In genomic region chr17:58692239-58693055, GRCh38 we compare ENCODE assay signal across 8 cellular contexts. TPM values are rescaled to one million over a fixed set of nuclear protein-coding genes. Genes with fewer than 3 reads are reported as not detected.
A peak's percentile ranks its signal among the peaks of the same experiment; 100 is the strongest.
DNase-seq lines count a peak whose midpoint lies in the region; ATAC-seq lines count a peak whose summit lies in the region.

RAD51C (plus strand) TSS chr17:58692602; CDS start chr17:58692644, 42 bp downstream.

- H3K4me1 ChIP-seq in endocrine pancreas (ENCODE audit: control insufficient read depth, insufficient read depth, low read length) (peaks cover 8% of the 10 kb centered on the region), mesendoderm (ENCODE audit: control insufficient read depth, low read depth, low read length) (no peaks in the 10 kb centered on the region)

- CTCF ChIA-PET in activated CD8-positive, alpha-beta memory T cell treated with anti-CD3 and anti-CD28 coated beads, Interleukin-2, amount 10 ng/mL, durations not matched to agents 7 days and 5 days (lab: Charles Lee) = interaction anchor here (0.9 to 1.4 kb wide), 6 partner anchors 10 to 313 kb away, joined by 3 to 9 read pairs (median 4); no protein-coding TSS in a partner anchor

- peaks cover 23% of the 10 kb centered on the region for H3K36me3 Mint-ChIP-seq in activated CD8-positive, alpha-beta memory T cell treated with anti-CD3 and anti-CD28 coated beads, Interleukin-2, amount 10 ng/mL, durations not matched to agents 7 days and 5 days

- H3K23ac ChIP-seq in mesendoderm (ENCODE audit: low read length) = no peak within 1 kb of the TSS

- no peak within 1 kb of the TSS for H2BK120ac ChIP-seq in mesendoderm (ENCODE audit: low read depth, low read length)

- H2BK15ac ChIP-seq in mesendoderm (replicated peaks; ENCODE audit: low read depth) = no peak within 1 kb of the TSS

- H3K27me3 Mint-ChIP-seq in activated CD8-positive, alpha-beta memory T cell treated with anti-CD3 and anti-CD28 coated beads, Interleukin-2, amount 10 ng/mL, durations not matched to agents 7 days and 5 days = no peaks in the 10 kb centered on the region

- H3K9me3 Mint-ChIP-seq in activated CD8-positive, alpha-beta memory T cell treated with anti-CD3 and anti-CD28 coated beads, Interleukin-2, amount 10 ng/mL, durations not matched to agents 7 days and 5 days (ENCODE audit: low read depth) = no peaks in the 10 kb centered on the region

- no peak within 1 kb of the TSS for H2AK5ac ChIP-seq in mesendoderm (ENCODE audit: low read length)

- no peaks in the 10 kb centered on the region for H3K9me3 ChIP-seq in endocrine pancreas (ENCODE audit: control insufficient read depth, low read length)

- DNase-seq in COLO829 (ENCODE audit: low spot score) (peak; percentile 66), HT-29 (ENCODE audit: low spot score) (peak; percentile 85), NOMO-1 treated with dmso at 0.1 percent for 144 hours (lab: John Stamatoyannopoulos, UW; ENCODE audit: unreplicated experiment) (peak; percentile 90), mesendoderm (peak; percentile 84)
- peak; percentile 94 for DNase-seq in activated CD8-positive, alpha-beta memory T cell treated with anti-CD3 and anti-CD28 coated beads, Interleukin-2, amount 10 ng/mL, durations not matched to agents 7 days and 5 days
- DNase-seq in stimulated activated CD8-positive, alpha-beta memory T cell treated with anti-CD3 and anti-CD28 coated beads, Interleukin-12 subunit alpha, Interleukin-12 subunit beta, amount 100 ng/mL, for 4 hours (ENCODE audit: low read depth) = peak; percentile 76

- H3K79me1 ChIP-seq in mesendoderm (ENCODE audit: low read length) = no peaks in the 10 kb centered on the region

- H3K9ac ChIP-seq in endocrine pancreas (ENCODE audit: control insufficient read depth, insufficient read depth, low read length) (peak within 1 kb of the TSS; percentile 78), mesendoderm (ENCODE audit: low read length) (peak within 1 kb of the TSS; percentile 63)

- H3K4me3 ChIP-seq in endocrine pancreas (ENCODE audit: control insufficient read depth, insufficient read depth, low read length) (peak within 1 kb of the TSS; percentile 88), mesendoderm (ENCODE audit: low read length) (peak within 1 kb of the TSS; percentile 52)

- H4K8ac ChIP-seq in mesendoderm (ENCODE audit: low read depth, low read length) = no peak within 1 kb of the TSS

- peak within 1 kb of the TSS; percentile 56 for H3K4me2 ChIP-seq in mesendoderm (ENCODE audit: low read length)

- WGBS in mesendoderm (ENCODE audit: extremely low coverage, insufficient coverage, low lambda C conversion rate) = no CpG with 5 or more reads among the region's 50 CpGs

- H2BK5ac ChIP-seq in mesendoderm (ENCODE audit: low read length) = no peak within 1 kb of the TSS

- peak within 1 kb of the TSS; percentile 99 for H3K4me3 Mint-ChIP-seq in activated CD8-positive, alpha-beta memory T cell treated with anti-CD3 and anti-CD28 coated beads, Interleukin-2, amount 10 ng/mL, durations not matched to agents 7 days and 5 days

- no peak within 1 kb of the TSS for H3K4ac ChIP-seq in mesendoderm (ENCODE audit: low read depth, low read length)

- peak; percentile 87 for ATAC-seq in GM19468 (IDR thresholded peaks at IDR 0.05; ENCODE audit: extremely low read depth, unreplicated experiment)
- ATAC-seq in activated CD8-positive, alpha-beta memory T cell treated with anti-CD3 and anti-CD28 coated beads, Interleukin-2, amount 10 ng/mL, durations not matched to agents 7 days and 5 days = peak; percentile 99

- no peaks in the 10 kb centered on the region for H3K79me2 ChIP-seq in mesendoderm (ENCODE audit: control insufficient read depth, insufficient read depth, low read length)

- H3K56ac ChIP-seq in mesendoderm (ENCODE audit: low read length) = peak within 1 kb of the TSS; percentile 90

- H3K18ac ChIP-seq in mesendoderm (ENCODE audit: low read length) = no peak within 1 kb of the TSS

- H4K5ac ChIP-seq in mesendoderm (ENCODE audit: low read length) = peak within 1 kb of the TSS; percentile 5

- H3K36me3 ChIP-seq in endocrine pancreas (ENCODE audit: control insufficient read depth, insufficient read depth, low read length) (no peaks in the 10 kb centered on the region), mesendoderm (ENCODE audit: control insufficient read depth, insufficient read depth, low read length) (no peaks in the 10 kb centered on the region)

- H3K4me1 Mint-ChIP-seq in activated CD8-positive, alpha-beta memory T cell treated with anti-CD3 and anti-CD28 coated beads, Interleukin-2, amount 10 ng/mL, durations not matched to agents 7 days and 5 days = peaks cover 34% of the 10 kb centered on the region

- peak within 1 kb of the TSS; percentile 19 for H3K27ac ChIP-seq in mesendoderm (ENCODE audit: low read depth, low read length)

- peak within 1 kb of the TSS; percentile 98 for H3K27ac Mint-ChIP-seq in activated CD8-positive, alpha-beta memory T cell treated with anti-CD3 and anti-CD28 coated beads, Interleukin-2, amount 10 ng/mL, durations not matched to agents 7 days and 5 days

- no peaks in the 10 kb centered on the region for H3K27me3 ChIP-seq in endocrine pancreas (ENCODE audit: control insufficient read depth, insufficient read depth, low read length)
- no peaks in the 10 kb centered on the region for H3K27me3 ChIP-seq in mesendoderm (ENCODE audit: insufficient read depth, low read length, poor library complexity)

RNA-seq across cellular contexts. Expression of gene RAD51C, which starts in this region (rescaled TPM):
- total RNA-seq in HT-29 (2014; rRNA removed; shearing (Covaris generic)) = 13.0 and 13.4 TPM in 2 replicates
- total RNA-seq in activated CD8-positive, alpha-beta memory T cell treated with anti-CD3 and anti-CD28 coated beads, Interleukin-2, amount 10 ng/mL, durations not matched to agents 7 days and 5 days = 10 to 100 TPM; 61.3 to 65.0 TPM
- polyA plus RNA-seq in mesendoderm (2013, experiment 1 of 2) = 33.5 TPM
- 30.2 TPM for polyA plus RNA-seq in mesendoderm (2013, experiment 2 of 2)

Comparison
In these comparisons a context has a peak if more than half of its experiments do, and no peak if none do; other contexts are left out.
1. Peak in every context shown above with its lines: DNase-seq, ATAC-seq, H3K4me3 ChIP-seq and H3K27ac ChIP-seq.